Comparison of ENCODE assay signal across 8 cellular contexts in the genomic region with DNA sequence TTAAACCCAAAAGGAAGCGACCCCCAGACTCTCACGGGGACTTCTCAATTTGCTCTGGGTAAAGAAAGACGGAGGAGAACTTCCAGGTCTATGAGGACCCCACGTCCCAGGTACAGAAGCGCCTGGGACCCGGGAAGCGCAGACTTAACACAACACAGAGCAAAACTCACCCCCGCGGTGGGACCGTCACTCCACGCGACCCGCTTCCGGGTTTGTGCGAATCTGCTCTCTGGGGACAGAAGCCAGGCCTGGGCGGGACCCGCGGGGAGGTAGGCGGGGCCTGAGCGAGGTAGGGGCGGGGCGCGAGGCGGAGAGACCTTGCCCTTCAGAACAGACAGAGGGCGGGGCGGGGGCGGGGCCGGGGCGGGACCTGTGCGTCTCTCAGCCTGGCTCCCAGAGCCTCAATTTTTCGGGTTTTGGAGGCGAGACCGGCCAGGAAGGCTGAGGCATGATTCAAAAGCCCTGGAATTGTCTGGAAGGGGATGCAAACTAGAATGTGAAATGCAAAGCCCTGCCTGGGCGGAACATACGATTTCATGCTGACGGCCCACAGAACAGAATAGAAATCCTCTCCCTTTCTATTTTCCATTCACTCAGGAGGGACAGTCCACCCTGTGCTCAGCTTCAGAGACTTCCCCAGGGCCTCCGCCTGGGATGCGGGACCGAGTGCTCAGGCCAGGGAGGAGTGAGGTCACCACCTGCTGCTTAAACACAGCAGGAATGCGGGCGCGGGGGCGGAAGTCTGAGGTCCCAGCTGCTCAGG. TPM values are rescaled to one million over a fixed set of nuclear protein-coding genes. Genes with fewer than 3 reads are reported as not detected.
DNase-seq lines count a peak whose midpoint lies in the region; ATAC-seq and TF ChIP-seq lines count a peak whose summit lies in the region.

No MANE protein-coding gene starts in this region.

- H3K9ac ChIP-seq in NT2/D1 (ENCODE audit: insufficient read length, low read depth) (peak overlapping the region; percentile 80), mucosa of stomach (ENCODE audit: low read length) (peak overlapping the region; percentile 93)

- ATAC-seq in GM19324 (IDR thresholded peaks at IDR 0.05; ENCODE audit: low FRiP score, unreplicated experiment) (peak; percentile 92), HG03460 (IDR thresholded peaks at IDR 0.05; ENCODE audit: unreplicated experiment) (peak; percentile 95)

- H3K27me3 ChIP-seq in NT2/D1 (ENCODE audit: insufficient read depth, insufficient read length), result no peaks in the 10 kb centered on the region
- H3K27me3 ChIP-seq in mucosa of stomach (ENCODE audit: control insufficient read depth, insufficient read depth, low read length), result no peaks in the 10 kb centered on the region

- H3K27ac Mint-ChIP-seq in CD14-positive monocyte, result peak overlapping the region; percentile 84 to 95 (median 93)

- peaks cover 24 to 41% (median 40%) of the 10 kb centered on the region in 7 donors for H3K9me3 Mint-ChIP-seq in CD14-positive monocyte

- H3K4me1 Mint-ChIP-seq in CD14-positive monocyte, result peaks cover 47% of the 10 kb centered on the region

- H3K36me3 ChIP-seq in NT2/D1 (ENCODE audit: insufficient read depth, insufficient read length, low read length), result peaks cover 3% of the 10 kb centered on the region
- no peaks in the 10 kb centered on the region for H3K36me3 ChIP-seq in mucosa of stomach (ENCODE audit: control insufficient read depth, insufficient read depth, low read length)

- H3K4me3 ChIP-seq in NT2/D1 (ENCODE audit: insufficient read length, low read depth) (peak overlapping the region; percentile 59), epithelial cell of proximal tubule (ENCODE audit: low read depth, low read length) (peak overlapping the region; percentile 79), mucosa of stomach (ENCODE audit: low read length) (peak overlapping the region; percentile 85)

- DNase-seq in CD14-positive monocyte (ENCODE audit: low spot score), result peak; percentile 95
- no peak for DNase-seq in NT2/D1 (ENCODE audit: low read depth, low spot score)
- DNase-seq in activated T-cell treated with anti-CD3 and anti-CD28 coated beads for 4 hours, result peak; percentile 95
- no peak for DNase-seq in epithelial cell of proximal tubule (ENCODE audit: low read depth)
- DNase-seq in stimulated activated CD8-positive, alpha-beta memory T cell treated with anti-CD3 and anti-CD28 coated beads, Interleukin-4, amount 100 ng/mL, for 48 hours, result peak; percentile 96

- intact Hi-C loops in CD14-positive monocyte (cut with micrococcal nuclease), result loop anchor here in 1 of 2 donors (1.0 to 10.0 kb wide), 5 partner anchors 20 to 255 kb away; a partner anchor contains a TSS

- no peak for TF ChIP-seq CTCF in CD14-positive monocyte (IDR thresholded peaks at IDR 0.05)
- no peak for TF ChIP-seq CTCF in epithelial cell of proximal tubule (conservative IDR thresholded peaks at IDR 0.05; ENCODE audit: low read depth, low read length)

- H3K36me3 Mint-ChIP-seq in CD14-positive monocyte, result peaks cover 0 to 4% of the 10 kb centered on the region in 2 donors

- H3K4me3 Mint-ChIP-seq in CD14-positive monocyte, result peak overlapping the region; percentile 95 to 100

- peaks cover 5% of the 10 kb centered on the region; the same call in 1 of the 2 replicates for H3K9me3 ChIP-seq in NT2/D1 (ENCODE audit: insufficient read depth, low read length)
- no peaks in the 10 kb centered on the region for H3K9me3 ChIP-seq in mucosa of stomach (ENCODE audit: control insufficient read depth, low read length)

- peaks cover 3 to 10% (median 9%) of the 10 kb centered on the region in 3 donors for H3K27me3 Mint-ChIP-seq in CD14-positive monocyte (ENCODE audit: low read depth in 3 of 3)

- H3K4me1 ChIP-seq in NT2/D1 (ENCODE audit: insufficient read depth, insufficient read length) (no peaks in the 10 kb centered on the region), mucosa of stomach (ENCODE audit: control insufficient read depth, insufficient read depth, low read length) (peaks cover 21% of the 10 kb centered on the region)

RNA-seq across cellular contexts. Expression of a gene that starts 19.3 kb away (rescaled TPM):
- 1 to 10 TPM in 1 of 2 donors, under 1 TPM in 1; 0.71 to 1.4 TPM for polyA plus RNA-seq in CD14-positive monocyte
- total RNA-seq in epithelial cell of proximal tubule, result 5.1 and 6.3 TPM in 2 replicates

RNA-seq across cellular contexts. Expression of a gene that starts 20.1 kb away (rescaled TPM):
- polyA plus RNA-seq in CD14-positive monocyte, result 1 to 10 TPM; 2.0 to 4.3 TPM
- total RNA-seq in epithelial cell of proximal tubule, result 2.5 and 4.2 TPM in 2 replicates

RNA-seq across cellular contexts. Expression of a gene that starts 45.1 kb away (rescaled TPM):
- 1 to 10 TPM; 1.6 to 4.4 TPM for polyA plus RNA-seq in CD14-positive monocyte
- 4.7 and 18.9 TPM in 2 replicates for total RNA-seq in epithelial cell of proximal tubule

Comparison
In these comparisons a context has a peak if more than half of its experiments do, and no peak if none do; other contexts are left out.
1. DNase-seq: peak in CD14-positive monocyte (single experiment), activated T-cell treated with anti-CD3 and anti-CD28 coated beads for 4 hours (single experiment) and stimulated activated CD8-positive, alpha-beta memory T cell treated with anti-CD3 and anti-CD28 coated beads, Interleukin-4, amount 100 ng/mL, for 48 hours (single experiment); none in NT2/D1 (single experiment) and epithelial cell of proximal tubule (single experiment).
2. Peak in every context shown above with its lines, with median percentiles within 50 percentile points of each other: H3K4me3 ChIP-seq.